In genomic region chr2:219597552-219598307, GRCh38 we compare ENCODE assay signal across 8 cellular contexts. TPM values are rescaled to one million over a fixed set of nuclear protein-coding genes. Genes with fewer than 3 reads are reported as not detected.
DNase-seq lines count a peak whose midpoint lies in the region; ATAC-seq and TF ChIP-seq lines count a peak whose summit lies in the region.

Gene STK11IP, plus strand, starts transcription at chr2:219597857. Its CDS starts 263 bp downstream, at chr2:219598120.

- peak within 1 kb of the TSS; percentile 87 for H3K27ac ChIP-seq in colonic mucosa

- H3K36me3 ChIP-seq in BE2C: no peaks in the 10 kb centered on the region
- H3K36me3 ChIP-seq in colonic mucosa: no peaks in the 10 kb centered on the region

- H3K4me3 ChIP-seq in BE2C (ENCODE audit: low read depth, low read length) (peak within 1 kb of the TSS; percentile 87), colonic mucosa (peak within 1 kb of the TSS; percentile 51)

- no peaks in the 10 kb centered on the region for H3K27me3 ChIP-seq in BE2C
- no peaks in the 10 kb centered on the region for H3K27me3 ChIP-seq in colonic mucosa

- H3K9ac ChIP-seq in colonic mucosa (ENCODE audit: low read depth in 2 of 2, low read length in 2 of 2): peak within 1 kb of the TSS; percentile 45 to 73

- H3K4me1 ChIP-seq in BE2C (peaks cover 9% of the 10 kb centered on the region), colonic mucosa (peaks cover 2% of the 10 kb centered on the region)

- ATAC-seq in HG03460 (IDR thresholded peaks at IDR 0.05; ENCODE audit: unreplicated experiment): peak; percentile 94

- TF ChIP-seq CTCF in BE2C (IDR thresholded peaks at IDR 0.05; ENCODE audit: low read depth, low read length) (no peak), colonic mucosa (IDR thresholded peaks at IDR 0.05) (no peak)

- intact Hi-C loops in colonic mucosa (cut with DNase I): no loop called here

- H3K9me3 ChIP-seq in BE2C (no peaks in the 10 kb centered on the region), colonic mucosa (no peaks in the 10 kb centered on the region)

- DNase-seq in BE2C: peak; percentile 97
- DNase-seq in GM19240 (ENCODE audit: insufficient read length, low spot score): peak; percentile 99
- peak; percentile 95 to 98 for DNase-seq in NCI-H526 (lab: John Stamatoyannopoulos, UW)
- peak; percentile 94 for DNase-seq in activated CD4-positive, alpha-beta T cell treated with anti-CD3 and anti-CD28 coated beads for 48 hours
- peak; percentile 98 for DNase-seq in colonic mucosa
- peak; percentile 98 for DNase-seq in kidney tubule cell (ENCODE audit: low spot score)
- DNase-seq in stimulated activated CD4-positive, alpha-beta T cell treated with anti-CD3 and anti-CD28 coated beads, Interleukin-1b, Interleukin-23, amount 100 ng/mL, for 24 hours (ENCODE audit: low read depth in 4 of 4, low spot score in 1 of 4): peak; percentile 85 to 91 (median 86)

RNA-seq across cellular contexts. Expression of gene STK11IP, which starts in this region (rescaled TPM):
- polyA plus RNA-seq in BE2C (2012; ENCODE audit: insufficient read depth, insufficient read length, low read depth): 72.5 TPM
- total RNA-seq in colonic mucosa: 10 to 100 TPM; 25.4 to 42.7 TPM

Comparison
In these comparisons a context has a peak if more than half of its experiments do, and no peak if none do; other contexts are left out.
1. Peak in every context shown above with its lines: DNase-seq, ATAC-seq, H3K4me3 ChIP-seq and H3K27ac ChIP-seq.